In the genomic region with DNA sequence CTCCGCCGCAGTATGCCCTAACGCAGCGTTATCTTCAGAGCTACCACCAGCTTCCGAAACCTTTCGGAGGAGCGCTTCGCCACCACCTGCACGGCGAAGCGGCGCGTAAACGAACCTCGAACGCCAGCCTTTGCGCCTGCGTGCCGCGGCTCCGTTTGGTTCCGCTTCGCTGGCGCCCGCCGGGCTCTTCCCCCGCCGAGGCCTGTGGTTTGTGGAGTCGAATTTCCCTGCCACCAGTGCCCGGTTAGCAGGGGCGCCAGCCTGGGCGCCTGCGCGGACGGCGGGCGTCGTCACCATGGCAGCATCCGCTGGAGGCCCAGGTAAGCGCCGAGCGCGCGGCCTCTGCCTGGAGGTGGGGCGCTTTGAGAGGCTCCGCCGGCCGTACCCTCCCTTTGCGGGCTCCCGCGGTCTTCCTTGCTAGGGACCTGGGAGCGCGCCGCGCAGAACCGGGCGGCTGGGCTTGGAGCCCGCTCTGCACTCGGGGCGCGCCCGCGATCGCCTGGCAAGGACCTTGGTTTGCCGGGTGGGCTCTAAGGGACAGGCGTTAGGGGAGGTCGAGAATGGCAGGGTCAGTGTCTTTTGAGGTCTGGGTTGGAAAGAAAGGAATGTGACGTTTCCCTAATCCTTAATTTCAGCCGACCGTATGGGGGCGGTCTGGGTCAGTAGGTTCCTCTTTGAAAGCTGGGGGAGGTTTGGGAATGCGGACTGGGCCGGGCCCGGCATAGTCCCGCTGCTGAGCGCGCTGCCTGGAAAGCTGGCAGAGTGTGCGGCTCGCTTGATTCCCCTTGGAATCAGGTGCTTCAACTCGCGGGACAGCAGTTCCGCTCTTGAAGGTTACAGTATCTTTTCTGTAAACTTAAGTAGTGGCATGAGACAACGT, we compare ENCODE assay signal across 1 cellular context.
TF ChIP-seq lines count a peak whose summit lies in the region.

A gene with protein sequence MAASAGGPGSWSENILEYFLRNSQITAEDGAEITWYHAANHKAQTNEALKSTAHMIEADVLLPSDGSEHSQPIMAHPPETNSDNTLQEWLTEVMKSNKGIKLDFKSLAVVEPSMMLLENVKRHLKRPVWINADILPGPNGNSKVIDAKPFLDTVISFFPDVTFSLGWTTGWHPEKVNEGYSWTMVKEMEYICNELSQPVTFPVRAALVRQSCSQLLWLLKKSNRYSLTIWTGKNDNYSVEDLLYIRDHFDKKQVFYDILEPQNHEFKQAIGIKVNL (plus strand): TSS at position 272 of the 880 bp plus-strand sequence. CDS start 24 bp downstream, at position 296.

TF ChIP-seq in WTC11, 78 proteins besides CTCF, POLR2A, EP300 and RAD21 (continued from another document and continues in another):
- TF ChIP-seq SP1 (CRISPR knock-in tag; conservative IDR thresholded peaks at IDR 0.05) (0 out of 2 replicates have a peak, but pooled peaks have one; percentile 18), ZNF263 (CRISPR knock-in tag; IDR thresholded peaks at IDR 0.05; ENCODE audit: low read depth) (no peak), TCF7 (CRISPR knock-in tag; IDR thresholded peaks at IDR 0.05; ENCODE audit: low read depth) (no peak), MYBL2 (CRISPR knock-in tag; IDR thresholded peaks at IDR 0.05) (peak; percentile 63; the same call in 1 of the 2 replicates), ETV6 (CRISPR knock-in tag; IDR thresholded peaks at IDR 0.05) (peak; percentile 78; the same call in 1 of the 2 replicates), FOXP1 (CRISPR knock-in tag; IDR thresholded peaks at IDR 0.05; ENCODE audit: borderline replicate concordance) (peak; percentile 88; the same call in 1 of the 2 replicates), FOXJ3 (CRISPR knock-in tag; IDR thresholded peaks at IDR 0.05; ENCODE audit: borderline replicate concordance) (no peak), ZNF121 (CRISPR knock-in tag; IDR thresholded peaks at IDR 0.05) (peak; percentile 64), ZNF219 (CRISPR knock-in tag; IDR thresholded peaks at IDR 0.05; ENCODE audit: borderline replicate concordance) (no peak), ZNF416 (CRISPR knock-in tag; IDR thresholded peaks at IDR 0.05) (0 out of 2 replicates have a peak, but pooled peaks have one; percentile 21), ZNF423 (CRISPR knock-in tag; IDR thresholded peaks at IDR 0.05) (no peak), ZNF317 (CRISPR knock-in tag; IDR thresholded peaks at IDR 0.05; ENCODE audit: borderline replicate concordance, low read depth) (0 out of 2 replicates have a peak, but pooled peaks have one; percentile 52), EMX1 (CRISPR knock-in tag; IDR thresholded peaks at IDR 0.05) (peak; percentile 40; the same call in 1 of the 2 replicates), FOXK1 (CRISPR knock-in tag; IDR thresholded peaks at IDR 0.05) (0 out of 2 replicates have a peak, but pooled peaks have one; percentile 28), NFYB (CRISPR knock-in tag; conservative IDR thresholded peaks at IDR 0.05; ENCODE audit: low read depth) (no peak), JAZF1 (CRISPR knock-in tag; IDR thresholded peaks at IDR 0.05) (no peak), SMAD4 (CRISPR knock-in tag; IDR thresholded peaks at IDR 0.05) (no peak), NR2C2 (CRISPR knock-in tag; IDR thresholded peaks at IDR 0.05) (no peak; the same call in 1 of the 2 replicates), TEAD4 (CRISPR knock-in tag; IDR thresholded peaks at IDR 0.05) (0 out of 2 replicates have a peak, but pooled peaks have one; percentile 53), GABPB1 (CRISPR knock-in tag; IDR thresholded peaks at IDR 0.05) (no peak), ATF1 (CRISPR knock-in tag; IDR thresholded peaks at IDR 0.05) (0 out of 2 replicates have a peak, but pooled peaks have one; percentile 64)
- TF ChIP-seq, protein P1, sequence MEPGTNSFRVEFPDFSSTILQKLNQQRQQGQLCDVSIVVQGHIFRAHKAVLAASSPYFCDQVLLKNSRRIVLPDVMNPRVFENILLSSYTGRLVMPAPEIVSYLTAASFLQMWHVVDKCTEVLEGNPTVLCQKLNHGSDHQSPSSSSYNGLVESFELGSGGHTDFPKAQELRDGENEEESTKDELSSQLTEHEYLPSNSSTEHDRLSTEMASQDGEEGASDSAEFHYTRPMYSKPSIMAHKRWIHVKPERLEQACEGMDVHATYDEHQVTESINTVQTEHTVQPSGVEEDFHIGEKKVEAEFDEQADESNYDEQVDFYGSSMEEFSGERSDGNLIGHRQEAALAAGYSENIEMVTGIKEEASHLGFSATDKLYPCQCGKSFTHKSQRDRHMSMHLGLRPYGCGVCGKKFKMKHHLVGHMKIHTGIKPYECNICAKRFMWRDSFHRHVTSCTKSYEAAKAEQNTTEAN (CRISPR knock-in tag; IDR thresholded peaks at IDR 0.05): peak; percentile 69; the same call in 1 of the 2 replicates
- TF ChIP-seq, protein P2, sequence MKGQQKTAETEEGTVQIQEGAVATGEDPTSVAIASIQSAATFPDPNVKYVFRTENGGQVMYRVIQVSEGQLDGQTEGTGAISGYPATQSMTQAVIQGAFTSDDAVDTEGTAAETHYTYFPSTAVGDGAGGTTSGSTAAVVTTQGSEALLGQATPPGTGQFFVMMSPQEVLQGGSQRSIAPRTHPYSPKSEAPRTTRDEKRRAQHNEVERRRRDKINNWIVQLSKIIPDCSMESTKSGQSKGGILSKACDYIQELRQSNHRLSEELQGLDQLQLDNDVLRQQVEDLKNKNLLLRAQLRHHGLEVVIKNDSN (CRISPR knock-in tag; IDR thresholded peaks at IDR 0.05): peak; percentile 59; the same call in 1 of the 2 replicates
- TF ChIP-seq, protein P3, sequence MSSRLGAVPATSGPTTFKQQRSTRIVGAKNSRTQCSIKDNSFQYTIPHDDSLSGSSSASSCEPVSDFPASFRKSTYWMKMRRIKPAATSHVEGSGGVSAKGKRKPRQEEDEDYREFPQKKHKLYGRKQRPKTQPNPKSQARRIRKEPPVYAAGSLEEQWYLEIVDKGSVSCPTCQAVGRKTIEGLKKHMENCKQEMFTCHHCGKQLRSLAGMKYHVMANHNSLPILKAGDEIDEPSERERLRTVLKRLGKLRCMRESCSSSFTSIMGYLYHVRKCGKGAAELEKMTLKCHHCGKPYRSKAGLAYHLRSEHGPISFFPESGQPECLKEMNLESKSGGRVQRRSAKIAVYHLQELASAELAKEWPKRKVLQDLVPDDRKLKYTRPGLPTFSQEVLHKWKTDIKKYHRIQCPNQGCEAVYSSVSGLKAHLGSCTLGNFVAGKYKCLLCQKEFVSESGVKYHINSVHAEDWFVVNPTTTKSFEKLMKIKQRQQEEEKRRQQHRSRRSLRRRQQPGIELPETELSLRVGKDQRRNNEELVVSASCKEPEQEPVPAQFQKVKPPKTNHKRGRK (CRISPR knock-in tag; IDR thresholded peaks at IDR 0.05; ENCODE audit: borderline replicate concordance): no peak
- TF ChIP-seq, protein P4, sequence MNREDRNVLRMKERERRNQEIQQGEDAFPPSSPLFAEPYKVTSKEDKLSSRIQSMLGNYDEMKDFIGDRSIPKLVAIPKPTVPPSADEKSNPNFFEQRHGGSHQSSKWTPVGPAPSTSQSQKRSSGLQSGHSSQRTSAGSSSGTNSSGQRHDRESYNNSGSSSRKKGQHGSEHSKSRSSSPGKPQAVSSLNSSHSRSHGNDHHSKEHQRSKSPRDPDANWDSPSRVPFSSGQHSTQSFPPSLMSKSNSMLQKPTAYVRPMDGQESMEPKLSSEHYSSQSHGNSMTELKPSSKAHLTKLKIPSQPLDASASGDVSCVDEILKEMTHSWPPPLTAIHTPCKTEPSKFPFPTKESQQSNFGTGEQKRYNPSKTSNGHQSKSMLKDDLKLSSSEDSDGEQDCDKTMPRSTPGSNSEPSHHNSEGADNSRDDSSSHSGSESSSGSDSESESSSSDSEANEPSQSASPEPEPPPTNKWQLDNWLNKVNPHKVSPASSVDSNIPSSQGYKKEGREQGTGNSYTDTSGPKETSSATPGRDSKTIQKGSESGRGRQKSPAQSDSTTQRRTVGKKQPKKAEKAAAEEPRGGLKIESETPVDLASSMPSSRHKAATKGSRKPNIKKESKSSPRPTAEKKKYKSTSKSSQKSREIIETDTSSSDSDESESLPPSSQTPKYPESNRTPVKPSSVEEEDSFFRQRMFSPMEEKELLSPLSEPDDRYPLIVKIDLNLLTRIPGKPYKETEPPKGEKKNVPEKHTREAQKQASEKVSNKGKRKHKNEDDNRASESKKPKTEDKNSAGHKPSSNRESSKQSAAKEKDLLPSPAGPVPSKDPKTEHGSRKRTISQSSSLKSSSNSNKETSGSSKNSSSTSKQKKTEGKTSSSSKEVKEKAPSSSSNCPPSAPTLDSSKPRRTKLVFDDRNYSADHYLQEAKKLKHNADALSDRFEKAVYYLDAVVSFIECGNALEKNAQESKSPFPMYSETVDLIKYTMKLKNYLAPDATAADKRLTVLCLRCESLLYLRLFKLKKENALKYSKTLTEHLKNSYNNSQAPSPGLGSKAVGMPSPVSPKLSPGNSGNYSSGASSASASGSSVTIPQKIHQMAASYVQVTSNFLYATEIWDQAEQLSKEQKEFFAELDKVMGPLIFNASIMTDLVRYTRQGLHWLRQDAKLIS (CRISPR knock-in tag; IDR thresholded peaks at IDR 0.05; ENCODE audit: borderline replicate concordance): peak; percentile 97; the same call in 1 of the 2 replicates
- TF ChIP-seq, protein P5, sequence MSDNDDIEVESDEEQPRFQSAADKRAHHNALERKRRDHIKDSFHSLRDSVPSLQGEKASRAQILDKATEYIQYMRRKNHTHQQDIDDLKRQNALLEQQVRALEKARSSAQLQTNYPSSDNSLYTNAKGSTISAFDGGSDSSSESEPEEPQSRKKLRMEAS (CRISPR knock-in tag; IDR thresholded peaks at IDR 0.05): peak; percentile 97
- TF ChIP-seq, protein P6, sequence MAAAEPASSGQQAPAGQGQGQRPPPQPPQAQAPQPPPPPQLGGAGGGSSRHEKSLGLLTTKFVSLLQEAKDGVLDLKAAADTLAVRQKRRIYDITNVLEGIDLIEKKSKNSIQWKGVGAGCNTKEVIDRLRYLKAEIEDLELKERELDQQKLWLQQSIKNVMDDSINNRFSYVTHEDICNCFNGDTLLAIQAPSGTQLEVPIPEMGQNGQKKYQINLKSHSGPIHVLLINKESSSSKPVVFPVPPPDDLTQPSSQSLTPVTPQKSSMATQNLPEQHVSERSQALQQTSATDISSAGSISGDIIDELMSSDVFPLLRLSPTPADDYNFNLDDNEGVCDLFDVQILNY (CRISPR knock-in tag; IDR thresholded peaks at IDR 0.05): peak; percentile 71; the same call in 1 of the 2 replicates
- TF ChIP-seq, protein P7, sequence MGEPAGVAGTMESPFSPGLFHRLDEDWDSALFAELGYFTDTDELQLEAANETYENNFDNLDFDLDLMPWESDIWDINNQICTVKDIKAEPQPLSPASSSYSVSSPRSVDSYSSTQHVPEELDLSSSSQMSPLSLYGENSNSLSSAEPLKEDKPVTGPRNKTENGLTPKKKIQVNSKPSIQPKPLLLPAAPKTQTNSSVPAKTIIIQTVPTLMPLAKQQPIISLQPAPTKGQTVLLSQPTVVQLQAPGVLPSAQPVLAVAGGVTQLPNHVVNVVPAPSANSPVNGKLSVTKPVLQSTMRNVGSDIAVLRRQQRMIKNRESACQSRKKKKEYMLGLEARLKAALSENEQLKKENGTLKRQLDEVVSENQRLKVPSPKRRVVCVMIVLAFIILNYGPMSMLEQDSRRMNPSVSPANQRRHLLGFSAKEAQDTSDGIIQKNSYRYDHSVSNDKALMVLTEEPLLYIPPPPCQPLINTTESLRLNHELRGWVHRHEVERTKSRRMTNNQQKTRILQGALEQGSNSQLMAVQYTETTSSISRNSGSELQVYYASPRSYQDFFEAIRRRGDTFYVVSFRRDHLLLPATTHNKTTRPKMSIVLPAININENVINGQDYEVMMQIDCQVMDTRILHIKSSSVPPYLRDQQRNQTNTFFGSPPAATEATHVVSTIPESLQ (CRISPR knock-in tag; IDR thresholded peaks at IDR 0.05): no peak
- TF ChIP-seq, protein P8, sequence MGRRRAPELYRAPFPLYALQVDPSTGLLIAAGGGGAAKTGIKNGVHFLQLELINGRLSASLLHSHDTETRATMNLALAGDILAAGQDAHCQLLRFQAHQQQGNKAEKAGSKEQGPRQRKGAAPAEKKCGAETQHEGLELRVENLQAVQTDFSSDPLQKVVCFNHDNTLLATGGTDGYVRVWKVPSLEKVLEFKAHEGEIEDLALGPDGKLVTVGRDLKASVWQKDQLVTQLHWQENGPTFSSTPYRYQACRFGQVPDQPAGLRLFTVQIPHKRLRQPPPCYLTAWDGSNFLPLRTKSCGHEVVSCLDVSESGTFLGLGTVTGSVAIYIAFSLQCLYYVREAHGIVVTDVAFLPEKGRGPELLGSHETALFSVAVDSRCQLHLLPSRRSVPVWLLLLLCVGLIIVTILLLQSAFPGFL (CRISPR knock-in tag; IDR thresholded peaks at IDR 0.05; ENCODE audit: borderline replicate concordance): no peak
- TF ChIP-seq, protein P9, sequence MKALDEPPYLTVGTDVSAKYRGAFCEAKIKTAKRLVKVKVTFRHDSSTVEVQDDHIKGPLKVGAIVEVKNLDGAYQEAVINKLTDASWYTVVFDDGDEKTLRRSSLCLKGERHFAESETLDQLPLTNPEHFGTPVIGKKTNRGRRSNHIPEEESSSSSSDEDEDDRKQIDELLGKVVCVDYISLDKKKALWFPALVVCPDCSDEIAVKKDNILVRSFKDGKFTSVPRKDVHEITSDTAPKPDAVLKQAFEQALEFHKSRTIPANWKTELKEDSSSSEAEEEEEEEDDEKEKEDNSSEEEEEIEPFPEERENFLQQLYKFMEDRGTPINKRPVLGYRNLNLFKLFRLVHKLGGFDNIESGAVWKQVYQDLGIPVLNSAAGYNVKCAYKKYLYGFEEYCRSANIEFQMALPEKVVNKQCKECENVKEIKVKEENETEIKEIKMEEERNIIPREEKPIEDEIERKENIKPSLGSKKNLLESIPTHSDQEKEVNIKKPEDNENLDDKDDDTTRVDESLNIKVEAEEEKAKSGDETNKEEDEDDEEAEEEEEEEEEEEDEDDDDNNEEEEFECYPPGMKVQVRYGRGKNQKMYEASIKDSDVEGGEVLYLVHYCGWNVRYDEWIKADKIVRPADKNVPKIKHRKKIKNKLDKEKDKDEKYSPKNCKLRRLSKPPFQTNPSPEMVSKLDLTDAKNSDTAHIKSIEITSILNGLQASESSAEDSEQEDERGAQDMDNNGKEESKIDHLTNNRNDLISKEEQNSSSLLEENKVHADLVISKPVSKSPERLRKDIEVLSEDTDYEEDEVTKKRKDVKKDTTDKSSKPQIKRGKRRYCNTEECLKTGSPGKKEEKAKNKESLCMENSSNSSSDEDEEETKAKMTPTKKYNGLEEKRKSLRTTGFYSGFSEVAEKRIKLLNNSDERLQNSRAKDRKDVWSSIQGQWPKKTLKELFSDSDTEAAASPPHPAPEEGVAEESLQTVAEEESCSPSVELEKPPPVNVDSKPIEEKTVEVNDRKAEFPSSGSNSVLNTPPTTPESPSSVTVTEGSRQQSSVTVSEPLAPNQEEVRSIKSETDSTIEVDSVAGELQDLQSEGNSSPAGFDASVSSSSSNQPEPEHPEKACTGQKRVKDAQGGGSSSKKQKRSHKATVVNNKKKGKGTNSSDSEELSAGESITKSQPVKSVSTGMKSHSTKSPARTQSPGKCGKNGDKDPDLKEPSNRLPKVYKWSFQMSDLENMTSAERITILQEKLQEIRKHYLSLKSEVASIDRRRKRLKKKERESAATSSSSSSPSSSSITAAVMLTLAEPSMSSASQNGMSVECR (CRISPR knock-in tag; IDR thresholded peaks at IDR 0.05; ENCODE audit: borderline replicate concordance): peak; percentile 94
- TF ChIP-seq, protein P10, sequence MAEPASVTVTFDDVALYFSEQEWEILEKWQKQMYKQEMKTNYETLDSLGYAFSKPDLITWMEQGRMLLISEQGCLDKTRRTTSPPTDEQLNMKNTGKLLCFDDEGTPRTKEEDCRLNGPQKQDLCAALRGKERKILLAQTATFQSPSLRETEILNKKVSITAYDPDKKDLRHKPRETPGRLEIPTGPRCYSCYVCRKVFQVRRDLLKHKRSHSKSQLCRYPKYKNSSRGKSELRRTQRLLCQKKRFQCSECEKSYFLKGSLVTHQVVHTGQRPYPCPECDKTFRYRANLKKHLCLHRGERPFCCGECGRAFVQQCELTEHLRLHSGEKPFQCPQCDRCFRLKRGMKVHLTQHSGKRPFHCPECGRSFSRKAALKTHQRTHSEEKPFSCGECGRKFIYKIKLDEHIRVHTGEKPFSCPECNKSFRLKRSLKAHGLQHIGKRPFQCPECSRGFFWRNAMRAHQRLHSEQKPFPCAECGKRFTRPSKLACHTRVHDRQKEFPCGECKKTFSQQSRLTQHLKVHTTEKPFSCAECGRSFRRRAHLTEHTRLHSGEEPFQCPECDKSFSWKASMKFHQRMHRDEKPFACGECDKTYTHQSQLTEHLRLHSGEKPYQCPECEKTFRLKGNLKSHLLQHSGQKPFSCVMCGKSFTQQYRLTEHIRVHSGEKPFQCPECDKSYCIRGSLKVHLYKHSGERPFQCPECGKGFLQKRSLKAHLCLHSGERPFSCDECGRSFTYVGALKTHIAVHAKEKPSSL (CRISPR knock-in tag; conservative IDR thresholded peaks at IDR 0.05): no peak
